ENCODE assay signal across 19 cellular contexts in the genomic region with DNA sequence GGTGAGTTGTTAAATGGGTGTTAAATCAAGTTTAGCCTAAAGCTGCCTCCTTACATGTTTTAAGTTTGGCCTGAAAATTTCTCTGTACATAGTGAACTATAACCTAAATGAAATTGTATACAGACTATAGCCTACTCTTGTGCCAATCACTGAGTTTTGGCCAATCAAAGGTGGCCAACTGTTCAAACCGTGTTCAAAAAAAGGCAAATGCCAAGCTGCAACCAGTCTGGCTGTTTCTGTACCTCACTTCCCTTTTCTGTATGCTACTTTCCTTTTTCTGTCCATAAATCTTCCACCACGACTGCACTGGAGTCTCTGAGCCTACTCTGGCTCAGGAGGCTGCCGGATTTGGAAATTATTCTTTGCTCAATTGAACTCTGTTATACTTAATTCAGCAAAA.
A peak's percentile ranks its signal among the peaks of the same experiment; 100 is the strongest.
DNase-seq lines count a peak whose midpoint lies in the region; ATAC-seq and TF ChIP-seq lines count a peak whose summit lies in the region.
"Had no signal": no experiment of that assay in that cellular context is flagged by ENCODE, and none has a peak within 500 bp of the region (broad histone marks: within the 10 kb centered on the region; RNA-seq: fewer than 3 reads in every experiment).

No MANE protein-coding gene starts in this region.

- H2AFZ ChIP-seq in OCI-LY3 (ENCODE audit: low read depth, low read length) (peak overlapping the region; percentile 2; the same call in 1 of the 2 replicates), hepatocyte (no peak overlapping the region), H9 (ENCODE audit: low read length) (no peak overlapping the region)

- no peak for TF ChIP-seq CTCF in OCI-LY3 (IDR thresholded peaks at IDR 0.05; ENCODE audit: low read depth, low read length)
- no peak for TF ChIP-seq CTCF in mesothelial cell of epicardium (IDR thresholded peaks at IDR 0.05; ENCODE audit: unreplicated experiment)
- TF ChIP-seq CTCF in hepatocyte (IDR thresholded peaks at IDR 0.05; ENCODE audit: poor library complexity), result no peak
- no peak for TF ChIP-seq CTCF in H9 (conservative IDR thresholded peaks at IDR 0.05)

- H3K27ac Mint-ChIP-seq in mesothelial cell of epicardium (peak overlapping the region; percentile 32), H9 (no peak overlapping the region)
- H3K27ac Mint-ChIP-seq: activated naive CD8-positive, alpha-beta T cell had no signal

- H3K9ac ChIP-seq in OCI-LY3 (ENCODE audit: low read length), result no peak overlapping the region
- H3K9ac ChIP-seq in H9 (ENCODE audit: extremely low read depth, insufficient read length, low read length), result no peak overlapping the region

- peak; percentile 49 for ATAC-seq in HG03175 (IDR thresholded peaks at IDR 0.05; ENCODE audit: unreplicated experiment)
- ATAC-seq in HG03095 (IDR thresholded peaks at IDR 0.05; ENCODE audit: unreplicated experiment), result no peak

- H2BK15ac ChIP-seq in H9 (ENCODE audit: low read depth, low read length), result no peak overlapping the region

- H3K4me3 ChIP-seq in OCI-LY3 (ENCODE audit: low read length) (no peak overlapping the region), hepatocyte (no peak overlapping the region)
- H3K4me3 ChIP-seq: lung had no signal

- H2BK20ac ChIP-seq in H9 (ENCODE audit: low read depth, low read length, poor library complexity, severe bottlenecking), result no peak overlapping the region

- H3K4me3 Mint-ChIP-seq in mesothelial cell of epicardium (no peak overlapping the region), H9 (no peak overlapping the region)
- H3K4me3 Mint-ChIP-seq: activated naive CD8-positive, alpha-beta T cell had no signal

- H3K36me3 ChIP-seq in OCI-LY3 (replicated peaks; ENCODE audit: low read depth, low read length), result no peaks in the 10 kb centered on the region
- H3K36me3 ChIP-seq in hepatocyte (replicated peaks; ENCODE audit: insufficient read depth, low read depth), result no peaks in the 10 kb centered on the region

- no peak overlapping the region for H3K14ac ChIP-seq in H9 (ENCODE audit: insufficient read depth, low read length)

- no peak overlapping the region for H3K4ac ChIP-seq in H9 (ENCODE audit: low read depth, low read length)

- no peak overlapping the region for H4K8ac ChIP-seq in H9 (replicated peaks; ENCODE audit: insufficient read length, low read depth, low read length)

- H3K23ac ChIP-seq in H9 (ENCODE audit: insufficient read length, low read depth, low read length), result no peak overlapping the region

- H3K9me3 ChIP-seq in OCI-LY3 (ENCODE audit: insufficient read depth, low read length) (no peaks in the 10 kb centered on the region), hepatocyte (ENCODE audit: low read depth) (no peaks in the 10 kb centered on the region), H9 (ENCODE audit: control insufficient read depth, low read depth, low read length) (no peaks in the 10 kb centered on the region)

- no peaks in the 10 kb centered on the region for H3K9me2 ChIP-seq in hepatocyte (replicated peaks; ENCODE audit: insufficient read depth)

- no peak overlapping the region for H2BK5ac ChIP-seq in H9 (ENCODE audit: insufficient read length, low read length)

- H3K27me3 Mint-ChIP-seq in mesothelial cell of epicardium (ENCODE audit: low read depth) (no peaks in the 10 kb centered on the region), H9 (ENCODE audit: low read depth) (no peaks in the 10 kb centered on the region; the same call in 1 of the 2 replicates)

- H3K18ac ChIP-seq in H9 (ENCODE audit: insufficient read length, low read depth, low read length), result no peak overlapping the region

- H4K91ac ChIP-seq in H9 (ENCODE audit: insufficient read length, low read depth, low read length), result no peak overlapping the region

- H3K4me2 ChIP-seq in OCI-LY3 (ENCODE audit: low read length), result peak overlapping the region; percentile 36
- no peak overlapping the region for H3K4me2 ChIP-seq in hepatocyte
- H3K4me2 ChIP-seq in H9 (ENCODE audit: insufficient read depth, insufficient read length, low read length), result no peak overlapping the region

- no peaks in the 10 kb centered on the region for H3K79me2 ChIP-seq in OCI-LY3 (ENCODE audit: low read length)
- H3K79me2 ChIP-seq in hepatocyte, result no peaks in the 10 kb centered on the region
- no peaks in the 10 kb centered on the region for H3K79me2 ChIP-seq in H9 (ENCODE audit: insufficient read depth, low read length)

- H3K4me1 Mint-ChIP-seq in mesothelial cell of epicardium (peaks cover 20% of the 10 kb centered on the region), H9 (peaks cover 0 to 3% of the 10 kb centered on the region in 2 experiments; a peak in 2 of 4 replicates)

- H3K27me3 ChIP-seq in OCI-LY3 (ENCODE audit: low read depth, low read length) (peaks cover 3% of the 10 kb centered on the region), hepatocyte (no peaks in the 10 kb centered on the region), H9 (ENCODE audit: insufficient read depth, low read length) (no peaks in the 10 kb centered on the region)

- DNase-seq in GF-D8 (lab: John Stamatoyannopoulos, UW) (peak; percentile 4), mesothelial cell of epicardium (ENCODE audit: low spot score in 2 of 2, unreplicated experiment in 2 of 2) (no peak), hepatocyte (ENCODE audit: low spot score) (no peak), DMS53 treated with DMSO at 0.1 percent for 48 hours (lab: John Stamatoyannopoulos, UW; ENCODE audit: unreplicated experiment) (no peak), H9 (no peak)
- DNase-seq: C1 segment of cervical spinal cord, cerebellar nuclear complex, foreskin fibroblast, hypothalamus, islet precursor cell, NCI-H146, retina, RPMI8226 had no signal

- H3K36me3 Mint-ChIP-seq in mesothelial cell of epicardium, result no peaks in the 10 kb centered on the region
- no peaks in the 10 kb centered on the region; a peak in 1 of 7 replicates for H3K36me3 Mint-ChIP-seq in H9 (ENCODE audit: insufficient read depth in 1 of 3, low read depth in 3 of 3)
- H3K36me3 Mint-ChIP-seq: activated naive CD8-positive, alpha-beta T cell had no signal

- H3K27ac ChIP-seq in OCI-LY3 (ENCODE audit: low read length) (no peak overlapping the region), hepatocyte (no peak overlapping the region), H9 (ENCODE audit: insufficient read length, low read depth, low read length) (no peak overlapping the region)
- H3K27ac ChIP-seq: epithelial cell of prostate had no signal

- WGBS in hepatocyte (ENCODE audit: low lambda C conversion rate, missing lambda C conversion rate), result 80% methylated on average over 3 of the region's 3 CpGs
- no CpG with 5 or more reads among the region's 3 CpGs for WGBS in H9 (ENCODE audit: extremely low coverage, insufficient read length, low lambda C conversion rate)

- H3K9me3 Mint-ChIP-seq in mesothelial cell of epicardium, result no peaks in the 10 kb centered on the region
- H3K9me3 Mint-ChIP-seq in H9, result no peaks in the 10 kb centered on the region

- H4K5ac ChIP-seq in H9 (ENCODE audit: insufficient read length, low read depth, low read length), result no peak overlapping the region

- H3T11ph ChIP-seq in H9 (ENCODE audit: low read length), result no peak overlapping the region

- H3K79me1 ChIP-seq in H9 (ENCODE audit: insufficient read depth, low read depth, low read length, poor library complexity, severe bottlenecking), result no peaks in the 10 kb centered on the region

- H3K56ac ChIP-seq in H9 (ENCODE audit: insufficient read length, low read depth, low read length), result no peak overlapping the region

- H3K4me1 ChIP-seq in OCI-LY3 (ENCODE audit: low read length), result peaks cover 15% of the 10 kb centered on the region
- no peaks in the 10 kb centered on the region for H3K4me1 ChIP-seq in hepatocyte (ENCODE audit: insufficient read depth)
- H3K4me1 ChIP-seq in H9 (ENCODE audit: insufficient read depth, low read length), result no peaks in the 10 kb centered on the region

- no peak overlapping the region for H2AK5ac ChIP-seq in H9 (ENCODE audit: insufficient read length, low read length)

- no peak overlapping the region for H2BK120ac ChIP-seq in H9 (ENCODE audit: low read depth, low read length, poor library complexity, severe bottlenecking)

- no peak overlapping the region for H2BK12ac ChIP-seq in H9 (ENCODE audit: insufficient read length, low read depth, low read length)

- H4K20me1 ChIP-seq in OCI-LY3 (ENCODE audit: insufficient read depth, low read length) (no peaks in the 10 kb centered on the region), hepatocyte (ENCODE audit: insufficient read depth, poor library complexity, severe bottlenecking) (no peaks in the 10 kb centered on the region), H9 (ENCODE audit: control insufficient read depth, insufficient read depth, insufficient read length) (no peaks in the 10 kb centered on the region)

- no peaks in the 10 kb centered on the region for H3K23me2 ChIP-seq in H9 (ENCODE audit: insufficient read length, low read depth, low read length, poor library complexity, severe bottlenecking)
